In the genomic region with DNA sequence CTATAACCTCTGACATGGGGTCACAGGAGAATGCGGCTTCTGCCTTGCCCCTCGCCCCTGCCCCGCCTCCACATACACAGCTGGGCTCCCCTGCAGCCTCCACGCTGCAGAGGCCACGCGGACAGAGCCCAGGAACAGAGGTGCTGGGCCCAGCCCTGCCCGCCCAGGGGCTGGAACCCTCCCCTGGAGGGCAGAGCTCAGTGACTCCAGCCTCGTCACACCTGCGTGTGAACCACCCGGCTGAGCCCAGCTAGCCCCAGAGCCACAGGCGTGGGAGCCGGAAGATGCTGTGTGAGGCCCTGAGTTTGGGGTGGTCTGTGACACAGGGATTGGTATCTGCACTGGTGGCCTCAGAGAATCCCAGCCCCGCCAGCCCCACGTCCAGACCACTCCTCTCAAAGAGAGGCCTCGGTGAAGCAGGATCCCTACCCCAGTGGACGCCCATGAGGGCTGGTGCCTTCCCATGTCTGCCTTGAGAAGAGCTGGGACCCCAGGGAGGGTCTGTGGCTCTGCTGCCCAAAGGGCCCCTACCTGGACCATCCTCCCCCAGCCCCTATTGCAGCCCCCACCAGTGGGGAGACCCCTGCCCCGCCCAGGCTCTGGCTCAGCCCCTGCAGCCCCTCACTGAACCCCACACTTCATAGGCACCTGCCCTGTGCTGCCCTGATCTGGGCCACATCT, we compare ENCODE assay signal across 15 cellular contexts. TPM values are rescaled to one million over a fixed set of nuclear protein-coding genes. Genes with fewer than 3 reads are reported as not detected.
A peak's percentile ranks its signal among the peaks of the same experiment; 100 is the strongest.
DNase-seq lines count a peak whose midpoint lies in the region; ATAC-seq and TF ChIP-seq lines count a peak whose summit lies in the region.
"Had no signal": no experiment of that assay in that cellular context is flagged by ENCODE, and none has a peak within 500 bp of the region (broad histone marks: within the 10 kb centered on the region; RNA-seq: fewer than 3 reads in every experiment).

No MANE protein-coding gene starts in this region.

- peaks cover 25% of the 10 kb centered on the region for H3K4me1 Mint-ChIP-seq in glutamatergic neuron (ENCODE audit: low read depth, unreplicated experiment)

- WGBS in heart left ventricle, 4 donors = 86 to 99% (median 94%) methylated on average over 7 to 17 of the region's 17 CpGs
- WGBS in transverse colon (ENCODE audit: low coverage in 1 of 2), 2 donors = 84% methylated on average over 16 of the region's 17 CpGs; no CpG with 5 or more reads in 1 of the 2 donors

- H3K27ac ChIP-seq in heart left ventricle (peak overlapping the region in 2 of 12 donors; percentile 1 to 85), lower lobe of right lung (no peak overlapping the region), transverse colon (no peak overlapping the region)
- H3K27ac ChIP-seq: SJCRH30 had no signal

- in situ Hi-C loops in transverse colon (cut with MboI; ENCODE audit: low pct_ligation_motif_present in 1 of 4, low pct_unique_long_range_greater_than_20kb in 1 of 4, low sequenced_read_pairs in 3 of 4) = no loop called here

- no peak overlapping the region for H3K27ac Mint-ChIP-seq in glutamatergic neuron (ENCODE audit: unreplicated experiment)

- H3K36me3 Mint-ChIP-seq in glutamatergic neuron (ENCODE audit: unreplicated experiment) = no peaks in the 10 kb centered on the region

- intact Hi-C loops in heart left ventricle (cut with DNase I) (no loop called here), Right ventricle myocardium inferior (cut with DNase I) (no loop called here), lower lobe of right lung (cut with DNase I) (no loop called here), transverse colon (cut with DNase I; ENCODE audit: low total_unique reads) (no loop called here)

- H3K9me3 ChIP-seq in heart left ventricle = no peaks in the 10 kb centered on the region
- no peaks in the 10 kb centered on the region for H3K9me3 ChIP-seq in lower lobe of right lung
- H3K9me3 ChIP-seq in transverse colon = no peaks in the 10 kb centered on the region
- H3K9me3 ChIP-seq: SJCRH30 had no signal

- H3K36me3 ChIP-seq in heart left ventricle = peaks cover 0 to 13% (median 10%) of the 10 kb centered on the region in 9 donors
- H3K36me3 ChIP-seq in lower lobe of right lung = peaks cover 13% of the 10 kb centered on the region
- peaks cover 0 to 10% (median 2%) of the 10 kb centered on the region in 4 donors for H3K36me3 ChIP-seq in transverse colon
- H3K36me3 ChIP-seq: SJCRH30 had no signal

- ATAC-seq in heart left ventricle = no peak
- no peak for ATAC-seq in Right ventricle myocardium inferior
- ATAC-seq in lower lobe of right lung = no peak

- no peak for TF ChIP-seq EP300 in transverse colon (IDR thresholded peaks at IDR 0.05; ENCODE audit: low read depth)

- no peak for TF ChIP-seq POLR2A in heart left ventricle (IDR thresholded peaks at IDR 0.05)
- no peak for TF ChIP-seq POLR2A in transverse colon (IDR thresholded peaks at IDR 0.05)

- H3K27me3 ChIP-seq in heart left ventricle (no peaks in the 10 kb centered on the region), lower lobe of right lung (ENCODE audit: low read depth) (peaks cover 5% of the 10 kb centered on the region), transverse colon (no peaks in the 10 kb centered on the region)
- H3K27me3 ChIP-seq: SJCRH30 had no signal

- TF ChIP-seq CTCF in heart left ventricle (IDR thresholded peaks at IDR 0.05) = no peak
- no peak for TF ChIP-seq CTCF in glutamatergic neuron (IDR thresholded peaks at IDR 0.05; ENCODE audit: partially characterized antibody, unreplicated experiment)
- no peak for TF ChIP-seq CTCF in lower lobe of right lung (IDR thresholded peaks at IDR 0.05)
- no peak for TF ChIP-seq CTCF in transverse colon (IDR thresholded peaks at IDR 0.05)

- H3K4me1 ChIP-seq in heart left ventricle (peaks cover 0 to 61% (median 27%) of the 10 kb centered on the region in 12 donors), lower lobe of right lung (peaks cover 43% of the 10 kb centered on the region), transverse colon (peaks cover 19 to 38% (median 31%) of the 10 kb centered on the region in 4 donors)
- H3K4me1 ChIP-seq: SJCRH30 had no signal

- H3K27me3 Mint-ChIP-seq in glutamatergic neuron (ENCODE audit: unreplicated experiment) = peaks cover 10% of the 10 kb centered on the region

- no peak overlapping the region for H3K4me3 Mint-ChIP-seq in glutamatergic neuron (ENCODE audit: unreplicated experiment)

- peak in 3 of 5 donors; percentile 16 to 52 (median 16) for DNase-seq in heart left ventricle
- no peak for DNase-seq in Right ventricle myocardium inferior (ENCODE audit: missing footprints)
- peak; percentile 6 for DNase-seq in glutamatergic neuron
- peak; percentile 44 for DNase-seq in lower lobe of right lung
- peak; percentile 3 for DNase-seq in transverse colon
- DNase-seq in activated CD4-positive, alpha-beta T cell treated with anti-CD3 and anti-CD28 coated beads for 1 hour = no peak
- DNase-seq in activated effector memory CD4-positive, alpha-beta T cell treated with anti-CD3 and anti-CD28 coated beads, Interleukin-2, amount 50 U/mL, for 16 hours = no peak
- DNase-seq in DMS79 treated with DMSO at 0.1 percent for 48 hours (lab: John Stamatoyannopoulos, UW) = no peak
- DNase-seq: CD4-positive, CD25-positive, alpha-beta regulatory T cell; Karpas-422; MM.1S; NCI-H187 treated with DMSO at 0.1 percent for 48 hours; NCI-H510A treated with DMSO at 0.1 percent for 48 hours; SJCRH30 had no signal

- H3K4me3 ChIP-seq in heart left ventricle (no peak overlapping the region), lower lobe of right lung (no peak overlapping the region), transverse colon (no peak overlapping the region)
- H3K4me3 ChIP-seq: SJCRH30 had no signal

- H3K9me3 Mint-ChIP-seq in glutamatergic neuron (ENCODE audit: unreplicated experiment) = peaks cover 17% of the 10 kb centered on the region

RNA-seq across cellular contexts. Expression of gene ADAP1, which starts 8.1 kb away (rescaled TPM):
- 10 to 100 TPM in 6 of 9 donors, 1 to 10 TPM in 3; 7.0 to 16.5 (median 12.0) TPM for total RNA-seq in heart left ventricle
- 10 to 100 TPM in 1 of 2 donors, 1 to 10 TPM in 1; 3.1 to 14.0 TPM for polyA plus RNA-seq in heart left ventricle
- 10.0 TPM for total RNA-seq in Right ventricle myocardium inferior
- 61.1 TPM for total RNA-seq in glutamatergic neuron (ENCODE audit: unreplicated experiment)
- 33.9 TPM for total RNA-seq in lower lobe of right lung
- 100 to 1,000 TPM in 3 of 4 donors, 10 to 100 TPM in 1; 84.9 to 360 (median 169) TPM for total RNA-seq in transverse colon

RNA-seq across cellular contexts. Expression of gene COX19, which starts 12.8 kb away (rescaled TPM):
- total RNA-seq in heart left ventricle (1 to 10 TPM; 3.1 to 7.8 (median 6.5) TPM), Right ventricle myocardium inferior (8.2 TPM), glutamatergic neuron (ENCODE audit: unreplicated experiment) (18.4 TPM), lower lobe of right lung (12.9 TPM), transverse colon (10 to 100 TPM in 3 of 4 donors, 1 to 10 TPM in 1; 8.6 to 30.2 (median 16.9) TPM)
- 1 to 10 TPM; 5.7 to 6.6 TPM for polyA plus RNA-seq in heart left ventricle

RNA-seq across cellular contexts. Expression of gene CYP2W1, which starts 20.4 kb away (rescaled TPM):
- total RNA-seq in heart left ventricle (not detected), Right ventricle myocardium inferior (not detected), glutamatergic neuron (ENCODE audit: unreplicated experiment) (1.3 TPM), lower lobe of right lung (not detected), transverse colon (under 1 TPM in 2 of 4 donors, not detected in 2; 0.41 to 0.95 TPM)
- not detected for polyA plus RNA-seq in heart left ventricle
- total RNA-seq: CD4-positive, CD25-positive, alpha-beta regulatory T cell; H1; SJCRH30 had no signal
- polyA plus RNA-seq: CD4-positive, CD25-positive, alpha-beta regulatory T cell; H1 had no signal

Comparison
In these comparisons a context has a peak if more than half of its experiments do, and no peak if none do; other contexts are left out.
1. DNase-seq: peak in heart left ventricle (3 of 5), glutamatergic neuron (single experiment), lower lobe of right lung (single experiment) and transverse colon (single experiment); none in Right ventricle myocardium inferior (single experiment), activated CD4-positive, alpha-beta T cell treated with anti-CD3 and anti-CD28 coated beads for 1 hour (single experiment), activated effector memory CD4-positive, alpha-beta T cell treated with anti-CD3 and anti-CD28 coated beads, Interleukin-2, amount 50 U/mL, for 16 hours (single experiment) and DMS79 treated with DMSO at 0.1 percent for 48 hours (single experiment).